In genomic region chr7:82393821-82394220, GRCh38 we compare ENCODE assay signal across 1 cellular context.
TF ChIP-seq lines count a peak whose summit lies in the region.

No MANE protein-coding gene starts in this region.

TF ChIP-seq in GM12878, 131 proteins besides CTCF, POLR2A, EP300 and RAD21:
- no peak for TF ChIP-seq RFX5 (IDR thresholded peaks at IDR 0.05; ENCODE audit: low read depth, low read length)
- TF ChIP-seq ZBTB40 (IDR thresholded peaks at IDR 0.05; ENCODE audit: borderline replicate concordance) = peak; percentile 90; the same call in 1 of the 2 replicates
